ENCODE assay signal across 1 cellular context in genomic region chr3:55662683-55663082, GRCh38.
TF ChIP-seq lines count a peak whose summit lies in the region.

No MANE protein-coding gene starts in this region.

TF ChIP-seq in SK-N-SH, 30 proteins besides CTCF, POLR2A, EP300 and RAD21 (continued from another document):
- TF ChIP-seq ELF1 (IDR thresholded peaks at IDR 0.05) (no peak), IRF3 (IDR thresholded peaks at IDR 0.05; ENCODE audit: low read depth, low read length) (no peak), FOXJ3 (CRISPR knock-in tag; IDR thresholded peaks at IDR 0.05) (no peak), TEAD4 (IDR thresholded peaks at IDR 0.05; ENCODE audit: borderline replicate concordance, insufficient read depth) (peak; percentile 50; the same call in 1 of the 2 replicates), YY1 (IDR thresholded peaks at IDR 0.05; ENCODE audit: low read depth) (no peak), TCF12 (IDR thresholded peaks at IDR 0.05) (no peak), USF1 (IDR thresholded peaks at IDR 0.05; ENCODE audit: borderline replicate concordance, low read depth) (no peak), NFIC (IDR thresholded peaks at IDR 0.05; ENCODE audit: borderline replicate concordance) (peak; percentile 41; the same call in 1 of the 2 replicates), POLR2AphosphoS5 (IDR thresholded peaks at IDR 0.05; ENCODE audit: low read depth, low read length) (no peak), SIN3A (IDR thresholded peaks at IDR 0.05; ENCODE audit: borderline replicate concordance, low read depth, low read length) (no peak), ZBTB33 (IDR thresholded peaks at IDR 0.05; ENCODE audit: borderline replicate concordance, low read depth) (no peak), JUND (IDR thresholded peaks at IDR 0.05) (peak; percentile 46), FOSL2 (IDR thresholded peaks at IDR 0.05; ENCODE audit: borderline replicate concordance, low read depth) (peak; percentile 64; the same call in 1 of the 2 replicates)
- TF ChIP-seq, protein P1, sequence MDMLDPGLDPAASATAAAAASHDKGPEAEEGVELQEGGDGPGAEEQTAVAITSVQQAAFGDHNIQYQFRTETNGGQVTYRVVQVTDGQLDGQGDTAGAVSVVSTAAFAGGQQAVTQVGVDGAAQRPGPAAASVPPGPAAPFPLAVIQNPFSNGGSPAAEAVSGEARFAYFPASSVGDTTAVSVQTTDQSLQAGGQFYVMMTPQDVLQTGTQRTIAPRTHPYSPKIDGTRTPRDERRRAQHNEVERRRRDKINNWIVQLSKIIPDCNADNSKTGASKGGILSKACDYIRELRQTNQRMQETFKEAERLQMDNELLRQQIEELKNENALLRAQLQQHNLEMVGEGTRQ (IDR thresholded peaks at IDR 0.05; ENCODE audit: borderline replicate concordance, low read depth, low read length), result no peak
TF ChIP-seq in SK-N-SH: peak in this region for 5.
